ENCODE assay signal across 19 cellular contexts in genomic region chr12:694734-695503, GRCh38. TPM values are rescaled to one million over a fixed set of nuclear protein-coding genes. Genes with fewer than 3 reads are reported as not detected.
DNase-seq lines count a peak whose midpoint lies in the region; ATAC-seq, FAIRE-seq and TF ChIP-seq lines count a peak whose summit lies in the region.
"Had no signal": no experiment of that assay in that cellular context is flagged by ENCODE, and none has a peak within 500 bp of the region (broad histone marks: within the 10 kb centered on the region; RNA-seq: fewer than 3 reads in every experiment).

No MANE protein-coding gene starts in this region.

- in situ Hi-C loops in astrocyte of the spinal cord (cut with HindIII; ENCODE audit: low sequenced_read_pairs) (no loop called here), G401 (cut with HindIII; ENCODE audit: low sequenced_read_pairs) (no loop called here)

- H3K4me1 Mint-ChIP-seq in CD14-positive monocyte (peaks cover 44% of the 10 kb centered on the region), memory B cell (peaks cover 6% of the 10 kb centered on the region)

- ATAC-seq in memory B cell (ENCODE audit: low read depth), result no peak
- ATAC-seq: left ventricle myocardium superior, PC-3 had no signal

- DNase-seq in CD14-positive monocyte (ENCODE audit: low spot score), result no peak
- peak; percentile 61 for DNase-seq in MV-4-11 (lab: John Stamatoyannopoulos, UW)
- peak; percentile 7 for DNase-seq in astrocyte of the spinal cord (ENCODE audit: low read depth, low spot score)
- no peak for DNase-seq in memory B cell (ENCODE audit: low spot score in 2 of 2)
- no peak for DNase-seq in GM12892 (ENCODE audit: insufficient read length)
- DNase-seq in GDM1 (lab: John Stamatoyannopoulos, UW), result no peak
- DNase-seq in G401 (ENCODE audit: low spot score), result no peak
- DNase-seq in NCI-H510A (lab: John Stamatoyannopoulos, UW), result no peak
- DNase-seq: ACHN; activated effector memory CD4-positive, alpha-beta T cell treated with Interleukin-2 at 50 U/mL for 16 hours; effector CD8-positive, alpha-beta T cell; IMR-90; left ventricle myocardium superior; NCI-H1092 treated with DMSO at 0.1 percent for 48 hours; PC-3; stimulated activated naive CD4-positive, alpha-beta T cell treated with Interleukin-2 at 50 U/mL for 16 hours; uterus; WERI-Rb-1 had no signal

- H3K4me3 Mint-ChIP-seq in CD14-positive monocyte (peak overlapping the region in 1 of 2 donors; percentile 72), memory B cell (no peak overlapping the region)

- TF ChIP-seq CTCF in CD14-positive monocyte (IDR thresholded peaks at IDR 0.05) (no peak), astrocyte of the spinal cord (IDR thresholded peaks at IDR 0.05; ENCODE audit: low read depth, low read length) (no peak)

- H3K4me3 ChIP-seq in astrocyte of the spinal cord (ENCODE audit: low read depth, low read length), result no peak overlapping the region
- H3K4me3 ChIP-seq: prostate gland, uterus had no signal

- TF ChIP-seq POLR2A in GM12892 (IDR thresholded peaks at IDR 0.05; ENCODE audit: low read depth, low read length), result no peak

- H3K9me3 Mint-ChIP-seq in CD14-positive monocyte, result peaks cover 2 to 16% (median 9%) of the 10 kb centered on the region in 7 donors
- H3K9me3 Mint-ChIP-seq in memory B cell, result peaks cover 1% of the 10 kb centered on the region

- H3K27me3 Mint-ChIP-seq in CD14-positive monocyte (ENCODE audit: low read depth in 3 of 3) (no peaks in the 10 kb centered on the region), memory B cell (no peaks in the 10 kb centered on the region)

- H3K36me3 Mint-ChIP-seq in CD14-positive monocyte, result peaks cover 0 to 5% of the 10 kb centered on the region in 2 donors
- H3K36me3 Mint-ChIP-seq in memory B cell, result no peaks in the 10 kb centered on the region

- intact Hi-C loops in CD14-positive monocyte (cut with micrococcal nuclease), result no loop called here

- H3K27ac Mint-ChIP-seq in CD14-positive monocyte (peak overlapping the region in 4 of 7 donors; percentile 2 to 50 (median 34)), memory B cell (peak overlapping the region; percentile 20)

- FAIRE-seq in GM12892 (lab: Jason Lieb, UNC), result no peak

RNA-seq across cellular contexts. Expression of gene NINJ2, which starts 31.7 kb away (rescaled TPM):
- 10 to 100 TPM; 73.7 to 92.7 TPM for polyA plus RNA-seq in CD14-positive monocyte
- 23.4 TPM for polyA plus RNA-seq in GM12892 (2012; ENCODE audit: missing spikeins)
- 0.31 and 5.0 TPM in 2 replicates for total RNA-seq in G401 (2014; rRNA removed; shearing (Covaris generic))
- total RNA-seq: IMR-90, PC-3 had no signal
- polyA plus RNA-seq: IMR-90 had no signal

RNA-seq across cellular contexts. Expression of gene WNK1, which starts 57.5 kb away (rescaled TPM):
- polyA plus RNA-seq in CD14-positive monocyte, result 10 to 100 TPM in 1 of 2 donors, 1 to 10 TPM in 1; 8.7 to 20.9 TPM
- polyA plus RNA-seq in GM12892 (2012; ENCODE audit: missing spikeins), result 83.8 TPM
- total RNA-seq in G401 (2014; rRNA removed; shearing (Covaris generic)), result 42.2 and 46.9 TPM in 2 replicates

Comparison
In these comparisons a context has a peak if more than half of its experiments do, and no peak if none do; other contexts are left out.
1. DNase-seq: peak in MV-4-11 (single experiment) and astrocyte of the spinal cord (single experiment); none in CD14-positive monocyte (single experiment), memory B cell (0 of 2), GM12892 (single experiment), GDM1 (single experiment), G401 (single experiment) and NCI-H510A (single experiment).